ENCODE assay signal across 17 cellular contexts in genomic region chr3:154642066-154642619, GRCh38.
"Had no signal": no experiment of that assay in that cellular context is flagged by ENCODE, and none has a peak within 500 bp of the region (broad histone marks: within the 10 kb centered on the region; RNA-seq: fewer than 3 reads in every experiment).

No MANE protein-coding gene starts in this region.

- H3K4me1 Mint-ChIP-seq: activated naive CD4-positive, alpha-beta T cell treated with anti-CD3 and anti-CD28 coated beads, Interleukin-2, amount 10 ng/mL, durations not matched to agents 7 days and 5 days; nephron had no signal

- H3K27me3 ChIP-seq: ascending aorta, right atrium auricular region, tibial artery, vagina had no signal

- H3K4me1 ChIP-seq: ascending aorta, right atrium auricular region, tibial artery, vagina had no signal

- H3K36me3 Mint-ChIP-seq: activated naive CD4-positive, alpha-beta T cell treated with anti-CD3 and anti-CD28 coated beads, Interleukin-2, amount 10 ng/mL, durations not matched to agents 7 days and 5 days; stimulated activated naive B cell treated with anti-CD40 and anti-IgM and Interleukin-4, amounts not matched to agents 10 μg/mL and 1 μg/mL and 100 μg/mL, for 72 hours had no signal

- H3K4me3 Mint-ChIP-seq: activated naive CD4-positive, alpha-beta T cell treated with anti-CD3 and anti-CD28 coated beads, Interleukin-2, amount 10 ng/mL, durations not matched to agents 7 days and 5 days; effector memory CD8-positive, alpha-beta T cell; nephron; stimulated activated naive B cell treated with anti-CD40 and anti-IgM and Interleukin-4, amounts not matched to agents 10 μg/mL and 1 μg/mL and 100 μg/mL, for 72 hours had no signal

- ATAC-seq: effector memory CD8-positive, alpha-beta T cell; stimulated activated naive B cell treated with anti-CD40 and anti-IgM and Interleukin-4, amounts not matched to agents 10 μg/mL and 1 μg/mL and 100 μg/mL, for 72 hours had no signal

- H3K27ac ChIP-seq: ascending aorta, right atrium auricular region, skin epidermis, tibial artery, vagina had no signal

- H3K9me3 ChIP-seq: ascending aorta, right atrium auricular region, tibial artery, vagina had no signal

- H3K27me3 Mint-ChIP-seq: activated naive CD4-positive, alpha-beta T cell treated with anti-CD3 and anti-CD28 coated beads, Interleukin-2, amount 10 ng/mL, durations not matched to agents 7 days and 5 days; effector memory CD8-positive, alpha-beta T cell; progenitor cell of endocrine pancreas; stimulated activated naive B cell treated with anti-CD40 and anti-IgM and Interleukin-4, amounts not matched to agents 10 μg/mL and 1 μg/mL and 100 μg/mL, for 72 hours had no signal

- H3K4me3 ChIP-seq: ascending aorta, right atrium auricular region, skin epidermis, tibial artery, vagina had no signal

- H3K27ac Mint-ChIP-seq: activated naive CD4-positive, alpha-beta T cell treated with anti-CD3 and anti-CD28 coated beads, Interleukin-2, amount 10 ng/mL, durations not matched to agents 7 days and 5 days; activated T-helper 2 cell treated with anti-CD3 and anti-CD28 coated beads, Interferon-gamma antibody, Interleukin-2, Interleukin-4, amounts not matched to agents 10 μg/mL and 5 μg/mL and 100 μg/mL, durations not matched to agents 14 hours and 24 hours and 36 hours; effector memory CD8-positive, alpha-beta T cell; nephron; progenitor cell of endocrine pancreas; stimulated activated naive B cell treated with anti-CD40 and anti-IgM and Interleukin-4, amounts not matched to agents 10 μg/mL and 1 μg/mL and 100 μg/mL, for 72 hours had no signal

- DNase-seq: activated CD4-positive, CD25-positive, alpha-beta regulatory T cell treated with anti-CD3 and anti-CD28 coated beads, Interleukin-2, amount 50 U/mL, for 72 hours; activated naive CD4-positive, alpha-beta T cell treated with anti-CD3 and anti-CD28 coated beads, Interleukin-2, amount 10 ng/mL, durations not matched to agents 7 days and 5 days; dermis blood vessel endothelial cell; effector memory CD8-positive, alpha-beta T cell; foreskin melanocyte; occipital lobe; stimulated activated CD4-positive, alpha-beta T cell treated with anti-CD3 and anti-CD28 coated beads, Interleukin-15, amount 100 ng/mL, for 24 hours; stimulated activated CD4-positive, alpha-beta T cell treated with anti-CD3 and anti-CD28 coated beads, Interleukin-4, amount 100 ng/mL, for 1 hour; stimulated activated naive B cell treated with anti-CD40 and anti-IgM and Interleukin-4, amounts not matched to agents 10 μg/mL and 1 μg/mL and 100 μg/mL, for 72 hours; tibial artery had no signal

- H3K36me3 ChIP-seq: ascending aorta, right atrium auricular region, tibial artery, vagina had no signal
